Comparison of ENCODE assay signal across 8 cellular contexts in genomic region chr1:54499097-54500029, GRCh38. TPM values are rescaled to one million over a fixed set of nuclear protein-coding genes. Genes with fewer than 3 reads are reported as not detected.
DNase-seq lines count a peak whose midpoint lies in the region; ATAC-seq, FAIRE-seq and TF ChIP-seq lines count a peak whose summit lies in the region.

No MANE protein-coding gene starts in this region.

- no peak for TF ChIP-seq POLR2A in esophagus squamous epithelium (IDR thresholded peaks at IDR 0.05)

- H3K27ac ChIP-seq in esophagus squamous epithelium, result no peak overlapping the region

- POLR2A ChIA-PET in Caco-2 (lab: Charles Lee), result interaction anchor here (0.6 to 0.7 kb wide), 2 partner anchors 72 to 300 kb away, joined by 3 to 5 read pairs; partner anchors contain the start of genes CYB5RL and MRPL37
- POLR2A ChIA-PET in activated CD4-positive, alpha-beta T cell treated with anti-CD3 and anti-CD28 coated beads, Interleukin-2, amount 10 ng/mL, durations not matched to agents 7 days and 5 days (lab: Charles Lee), result no interaction called here

- H3K27ac Mint-ChIP-seq in Caco-2 (ENCODE audit: unreplicated experiment) (no peak overlapping the region), IgD-negative memory B cell (no peak overlapping the region), natural killer cell (no peak overlapping the region)
- no peak overlapping the region for H3K27ac Mint-ChIP-seq in activated CD4-positive, alpha-beta T cell treated with anti-CD3 and anti-CD28 coated beads, Interleukin-2, amount 10 ng/mL, durations not matched to agents 7 days and 5 days

- no peaks in the 10 kb centered on the region for H3K36me3 Mint-ChIP-seq in Caco-2 (ENCODE audit: insufficient read depth, unreplicated experiment)
- peaks cover 1% of the 10 kb centered on the region for H3K36me3 Mint-ChIP-seq in IgD-negative memory B cell
- no peaks in the 10 kb centered on the region for H3K36me3 Mint-ChIP-seq in activated CD4-positive, alpha-beta T cell treated with anti-CD3 and anti-CD28 coated beads, Interleukin-2, amount 10 ng/mL, durations not matched to agents 7 days and 5 days (ENCODE audit: low read depth)
- no peaks in the 10 kb centered on the region for H3K36me3 Mint-ChIP-seq in natural killer cell

- peak; percentile 50 to 56 for DNase-seq in Caco-2
- peak; percentile 63 for DNase-seq in activated CD4-positive, alpha-beta T cell treated with anti-CD3 and anti-CD28 coated beads, Interleukin-2, amount 10 ng/mL, durations not matched to agents 7 days and 5 days
- DNase-seq in esophagus squamous epithelium (lab: John Stamatoyannopoulos, UW), result no peak
- DNase-seq in natural killer cell, result no peak
- no peak for DNase-seq in SK-N-DZ (ENCODE audit: low spot score)
- DNase-seq in HTR-8/SVneo (ENCODE audit: insufficient read length, low spot score), result no peak

- no peaks in the 10 kb centered on the region for H3K9me3 ChIP-seq in Caco-2
- no peaks in the 10 kb centered on the region for H3K9me3 ChIP-seq in esophagus squamous epithelium

- H3K4me1 ChIP-seq in Caco-2 (peaks cover 3% of the 10 kb centered on the region; the same call in 1 of the 2 replicates), esophagus squamous epithelium (peaks cover 11 to 17% (median 15%) of the 10 kb centered on the region in 3 donors)

- no peaks in the 10 kb centered on the region for H3K27me3 Mint-ChIP-seq in Caco-2 (ENCODE audit: insufficient read depth, unreplicated experiment)
- H3K27me3 Mint-ChIP-seq in IgD-negative memory B cell, result peaks cover 49% of the 10 kb centered on the region
- peaks cover 45% of the 10 kb centered on the region for H3K27me3 Mint-ChIP-seq in activated CD4-positive, alpha-beta T cell treated with anti-CD3 and anti-CD28 coated beads, Interleukin-2, amount 10 ng/mL, durations not matched to agents 7 days and 5 days
- H3K27me3 Mint-ChIP-seq in natural killer cell (ENCODE audit: low read depth in 2 of 2), result peaks cover 32 to 56% of the 10 kb centered on the region in 2 donors

- H3K4me3 Mint-ChIP-seq in Caco-2 (ENCODE audit: unreplicated experiment), result peak overlapping the region; percentile 66
- peak overlapping the region in 3 of 4 donors; percentile 50 to 84 (median 60) for H3K4me3 Mint-ChIP-seq in IgD-negative memory B cell
- peak overlapping the region; percentile 43 for H3K4me3 Mint-ChIP-seq in activated CD4-positive, alpha-beta T cell treated with anti-CD3 and anti-CD28 coated beads, Interleukin-2, amount 10 ng/mL, durations not matched to agents 7 days and 5 days
- H3K4me3 Mint-ChIP-seq in natural killer cell, result peak overlapping the region; percentile 69

- H3K9me3 Mint-ChIP-seq in Caco-2 (ENCODE audit: unreplicated experiment) (no peaks in the 10 kb centered on the region), IgD-negative memory B cell (peaks cover 1 to 7% (median 5%) of the 10 kb centered on the region in 3 donors), natural killer cell (no peaks in the 10 kb centered on the region)
- H3K9me3 Mint-ChIP-seq in activated CD4-positive, alpha-beta T cell treated with anti-CD3 and anti-CD28 coated beads, Interleukin-2, amount 10 ng/mL, durations not matched to agents 7 days and 5 days, result no peaks in the 10 kb centered on the region

- peak overlapping the region; percentile 32 for H3K4me3 ChIP-seq in Caco-2 (ENCODE audit: low read depth, low read length)
- peak overlapping the region; percentile 17 to 61 (median 42) for H3K4me3 ChIP-seq in esophagus squamous epithelium

- FAIRE-seq in HTR-8/SVneo (lab: Jason Lieb, UNC), result no peak

- H3K36me3 ChIP-seq in Caco-2 (ENCODE audit: control insufficient read depth, insufficient read depth, low read length), result no peaks in the 10 kb centered on the region
- H3K36me3 ChIP-seq in esophagus squamous epithelium, result no peaks in the 10 kb centered on the region

- peak; percentile 51 to 84 (median 70) for ATAC-seq in natural killer cell
- no peak for ATAC-seq in HG02642 (IDR thresholded peaks at IDR 0.05; ENCODE audit: poor library complexity, unreplicated experiment)

- H3K27me3 ChIP-seq in Caco-2 (replicated peaks; ENCODE audit: control insufficient read depth, insufficient read depth, low read length), result no peaks in the 10 kb centered on the region
- H3K27me3 ChIP-seq in esophagus squamous epithelium, result peaks cover 0 to 54% (median 0%) of the 10 kb centered on the region in 4 donors

- H3K4me1 Mint-ChIP-seq in Caco-2 (ENCODE audit: low read depth, unreplicated experiment) (peaks cover 10% of the 10 kb centered on the region), IgD-negative memory B cell (peaks cover 4 to 11% (median 7%) of the 10 kb centered on the region in 3 donors), natural killer cell (peaks cover 0 to 10% of the 10 kb centered on the region in 2 donors)
- H3K4me1 Mint-ChIP-seq in activated CD4-positive, alpha-beta T cell treated with anti-CD3 and anti-CD28 coated beads, Interleukin-2, amount 10 ng/mL, durations not matched to agents 7 days and 5 days, result peaks cover 10% of the 10 kb centered on the region

- intact Hi-C loops in Caco-2 (cut with micrococcal nuclease; ENCODE audit: unreplicated experiment) (loop anchor here (2.0 kb wide), 1 partner anchor 311 kb away; no protein-coding TSS in a partner anchor), esophagus squamous epithelium (cut with DNase I) (loop anchor here (10.0 kb wide), 1 partner anchor 305 kb away; the partner anchor contains the start of gene TTC22), natural killer cell (cut with micrococcal nuclease) (loop anchor here (5.0 kb wide), 1 partner anchor 313 kb away; no protein-coding TSS in a partner anchor)

- 0 to 3% methylated on average over 2 to 10 of the region's 57 CpGs for WGBS in esophagus squamous epithelium, 2 donors

- TF ChIP-seq CTCF in Caco-2 (IDR thresholded peaks at IDR 0.05; ENCODE audit: insufficient read depth in 1 of 2, low read depth in 1 of 2, low read length in 1 of 2, severe bottlenecking in 1 of 2, unreplicated experiment in 1 of 2) (peak; percentile 31 to 51), esophagus squamous epithelium (IDR thresholded peaks at IDR 0.05) (peak in 4 of 6 experiments; percentile 22 to 58 (median 46)), natural killer cell (IDR thresholded peaks at IDR 0.05) (peak; percentile 20)

- BruUV-seq in Caco-2 (replicated peaks; lab: Mats Ljungman, UMichigan), result no TSS peak

- CTCF ChIA-PET in Caco-2 (lab: Charles Lee), result interaction anchor here (0.6 to 1.4 kb wide), 17 partner anchors 11 to 839 kb away, joined by 3 to 10 read pairs (median 4); partner anchors contain the start of gene TTC22
- CTCF ChIA-PET in activated CD4-positive, alpha-beta T cell treated with anti-CD3 and anti-CD28 coated beads, Interleukin-2, amount 10 ng/mL, durations not matched to agents 7 days and 5 days (lab: Charles Lee), result interaction anchor here (0.6 to 2.5 kb wide), 11 partner anchors 10 to 396 kb away, joined by 3 to 16 read pairs (median 3); no protein-coding TSS in a partner anchor

RNA-seq across cellular contexts. Expression of gene ACOT11, which starts 48.7 kb away (rescaled TPM):
- 4.0 and 4.1 TPM in 2 replicates for total RNA-seq in Caco-2 (2022)
- 0.41 TPM for polyA plus RNA-seq in IgD-negative memory B cell
- 1 to 10 TPM; 1.9 to 2.0 TPM for total RNA-seq in activated CD4-positive, alpha-beta T cell treated with anti-CD3 and anti-CD28 coated beads, Interleukin-2, amount 10 ng/mL, durations not matched to agents 7 days and 5 days
- 10 to 100 TPM; 10.1 to 33.9 (median 20.3) TPM for total RNA-seq in esophagus squamous epithelium
- total RNA-seq in natural killer cell, result 1 to 10 TPM in 1 of 3 donors, under 1 TPM in 2; 0.61 to 1.2 (median 0.85) TPM
- 5.0 and 7.7 TPM in 2 replicates for polyA plus RNA-seq in SK-N-DZ (2014; cell fraction: cytosol; rRNA removed)
- polyA plus RNA-seq in SK-N-DZ (2014; cell fraction: nucleus; rRNA removed), result 19.0 and 21.7 TPM in 2 replicates

Comparison
In these comparisons a context has a peak if more than half of its experiments do, and no peak if none do; other contexts are left out.
1. DNase-seq: peak in Caco-2 (2 of 2) and activated CD4-positive, alpha-beta T cell treated with anti-CD3 and anti-CD28 coated beads, Interleukin-2, amount 10 ng/mL, durations not matched to agents 7 days and 5 days (single experiment); none in esophagus squamous epithelium (single experiment), natural killer cell (single experiment), SK-N-DZ (single experiment) and HTR-8/SVneo (single experiment).
2. Peak in every context shown above with its lines, with median percentiles within 50 percentile points of each other: H3K4me3 Mint-ChIP-seq and CTCF ChIP-seq.